In the genomic region with DNA sequence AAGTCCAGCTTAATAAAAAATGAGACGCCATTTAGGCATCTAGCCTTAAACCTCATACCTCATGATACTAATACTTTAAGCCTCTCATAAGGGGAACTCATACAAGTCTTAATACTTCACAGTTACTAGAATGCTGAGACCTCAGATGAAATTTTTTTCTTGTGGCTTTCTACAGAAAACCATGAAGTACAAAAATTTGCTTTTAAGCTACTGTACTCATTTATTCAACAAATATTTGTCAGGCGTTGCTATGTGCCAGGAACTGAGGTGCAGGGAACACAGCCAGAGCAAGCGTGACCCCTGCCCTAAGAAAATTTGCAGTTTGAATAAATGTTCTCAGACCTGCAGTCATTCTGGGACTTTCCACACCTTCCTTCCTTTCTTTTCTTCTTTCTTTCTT, we compare ENCODE assay signal across 9 cellular contexts.
A peak's percentile ranks its signal among the peaks of the same experiment; 100 is the strongest.
DNase-seq lines count a peak whose midpoint lies in the region; ATAC-seq, FAIRE-seq and TF ChIP-seq lines count a peak whose summit lies in the region.
"Had no signal": no experiment of that assay in that cellular context is flagged by ENCODE, and none has a peak within 500 bp of the region (broad histone marks: within the 10 kb centered on the region; RNA-seq: fewer than 3 reads in every experiment).

No MANE protein-coding gene starts in this region.

- in situ Hi-C loops in GM13976 (cut with MboI; ENCODE audit: low sequenced_read_pairs, unreplicated experiment), result no loop called here

- no peak overlapping the region for H3K4me3 ChIP-seq in bronchial epithelial cell (ENCODE audit: low read depth, low read length)
- peak overlapping the region in 1 of 4 donors; percentile 8 for H3K4me3 ChIP-seq in adrenal gland

- H3K27ac ChIP-seq in adrenal gland, result no peak overlapping the region
- H3K27ac ChIP-seq: C4-2B had no signal

- WGBS in adrenal gland, 4 donors, result 73 to 86% (median 80%) methylated on average over 3 of the region's 3 CpGs

- H3K27me3 ChIP-seq in bronchial epithelial cell (ENCODE audit: control insufficient read depth, insufficient read depth, low read length), result no peaks in the 10 kb centered on the region
- H3K27me3 ChIP-seq in adrenal gland, result no peaks in the 10 kb centered on the region

- intact Hi-C loops in adrenal gland (cut with DNase I), result no loop called here

- peaks cover 0 to 14% of the 10 kb centered on the region in 2 donors for H3K4me1 ChIP-seq in adrenal gland (replicated peaks in 1 of 2)

- H3K36me3 ChIP-seq in bronchial epithelial cell (ENCODE audit: control insufficient read depth, insufficient read depth, low read length) (no peaks in the 10 kb centered on the region), adrenal gland (replicated peaks in 1 of 2) (no peaks in the 10 kb centered on the region)

- no peak for FAIRE-seq in bronchial epithelial cell (lab: Jason Lieb, UNC)

- peak; percentile 34 for ATAC-seq in HG03442 (IDR thresholded peaks at IDR 0.05; ENCODE audit: unreplicated experiment)

- TF ChIP-seq CTCF in bronchial epithelial cell (IDR thresholded peaks at IDR 0.05; ENCODE audit: insufficient read depth, low read length, severe bottlenecking) (no peak), GM13976 (IDR thresholded peaks at IDR 0.05; ENCODE audit: borderline replicate concordance, control extremely low read depth, extremely low read depth, insufficient read depth, missing control alignments) (no peak), adrenal gland (IDR thresholded peaks at IDR 0.05) (no peak)

- peak; percentile 77 for DNase-seq in activated effector memory CD4-positive, alpha-beta T cell treated with anti-CD3 and anti-CD28 coated beads, Interleukin-2, amount 50 U/mL, for 16 hours
- DNase-seq in activated effector memory CD4-positive, alpha-beta T cell treated with Interleukin-2 at 50 U/mL for 16 hours, result no peak
- DNase-seq in bronchial epithelial cell (ENCODE audit: low read depth), result peak; percentile 2
- DNase-seq in GM13976 (ENCODE audit: low spot score), result no peak
- no peak for DNase-seq in adrenal gland
- DNase-seq in activated gamma-delta T cell treated with Interleukin-2 at 50 U/mL for 16 hours, result no peak
- no peak for DNase-seq in DMS53 treated with DMSO at 0.1 percent for 48 hours (lab: John Stamatoyannopoulos, UW; ENCODE audit: unreplicated experiment)

- TF ChIP-seq POLR2A in adrenal gland (IDR thresholded peaks at IDR 0.05), result no peak

- H3K9me3 ChIP-seq in adrenal gland (replicated peaks in 1 of 3), result no peaks in the 10 kb centered on the region

Comparison
In these comparisons a context has a peak if more than half of its experiments do, and no peak if none do; other contexts are left out.
1. DNase-seq: peak in activated effector memory CD4-positive, alpha-beta T cell treated with anti-CD3 and anti-CD28 coated beads, Interleukin-2, amount 50 U/mL, for 16 hours (single experiment) and bronchial epithelial cell (single experiment); none in activated effector memory CD4-positive, alpha-beta T cell treated with Interleukin-2 at 50 U/mL for 16 hours (single experiment), GM13976 (single experiment), adrenal gland (0 of 7), activated gamma-delta T cell treated with Interleukin-2 at 50 U/mL for 16 hours (single experiment) and DMS53 treated with DMSO at 0.1 percent for 48 hours (single experiment).